12 cellular contexts compared by ENCODE assay signal in genomic region chr12:120247621-120248030, GRCh38. TPM values are rescaled to one million over a fixed set of nuclear protein-coding genes. Genes with fewer than 3 reads are reported as not detected.
DNase-seq lines count a peak whose midpoint lies in the region; ATAC-seq and TF ChIP-seq lines count a peak whose summit lies in the region.
"Had no signal": no experiment of that assay in that cellular context is flagged by ENCODE, and none has a peak within 500 bp of the region (broad histone marks: within the 10 kb centered on the region; RNA-seq: fewer than 3 reads in every experiment).

No MANE protein-coding gene starts in this region.

- no peak for DNase-seq in CD4-positive, CD25-positive, alpha-beta regulatory T cell
- DNase-seq in NCI-H82 (lab: John Stamatoyannopoulos, UW) (peak; percentile 75), endothelial cell (ENCODE audit: low spot score) (no peak), 8988T (no peak), HPDE6-E6E7 (ENCODE audit: extremely low spot score) (no peak)
- DNase-seq: left colon, NCI-H1694 treated with DMSO at 0.1 percent for 48 hours, T-helper 9 cell had no signal

- no peak for ATAC-seq in CD4-positive, CD25-positive, alpha-beta regulatory T cell (ENCODE audit: low read depth in 2 of 2)
- no peak for ATAC-seq in HG03039 (IDR thresholded peaks at IDR 0.05; ENCODE audit: unreplicated experiment)
- no peak for ATAC-seq in HG03025 (IDR thresholded peaks at IDR 0.05; ENCODE audit: low FRiP score, unreplicated experiment)
- ATAC-seq: left colon had no signal

- H3K9me3 Mint-ChIP-seq in CD4-positive, CD25-positive, alpha-beta regulatory T cell: peaks cover 0 to 1% (median 0%) of the 10 kb centered on the region in 7 donors
- H3K9me3 Mint-ChIP-seq in endothelial cell (ENCODE audit: unreplicated experiment): no peaks in the 10 kb centered on the region

- TF ChIP-seq CTCF in endothelial cell (IDR thresholded peaks at IDR 0.05; ENCODE audit: unreplicated experiment) (no peak), neutrophil (IDR thresholded peaks at IDR 0.05) (no peak)

- H3K4me3 ChIP-seq in CD4-positive, CD25-positive, alpha-beta regulatory T cell (ENCODE audit: low read depth, low read length): no peak overlapping the region
- peak overlapping the region in 1 of 2 experiments; percentile 62 for H3K4me3 ChIP-seq in neutrophil (ENCODE audit: low read depth in 1 of 2, low read length in 1 of 2)

- peaks cover 34 to 86% (median 61%) of the 10 kb centered on the region in 4 donors for H3K4me1 Mint-ChIP-seq in CD4-positive, CD25-positive, alpha-beta regulatory T cell
- H3K4me1 Mint-ChIP-seq in endothelial cell (ENCODE audit: unreplicated experiment): peaks cover 75% of the 10 kb centered on the region

- H3K27me3 Mint-ChIP-seq in CD4-positive, CD25-positive, alpha-beta regulatory T cell: no peaks in the 10 kb centered on the region
- H3K27me3 Mint-ChIP-seq in endothelial cell (ENCODE audit: unreplicated experiment): peaks cover 9% of the 10 kb centered on the region

- H3K4me1 ChIP-seq in CD4-positive, CD25-positive, alpha-beta regulatory T cell (ENCODE audit: control insufficient read depth, insufficient read depth, low read length, poor library complexity, severe bottlenecking): peaks cover 66% of the 10 kb centered on the region
- H3K4me1 ChIP-seq in neutrophil (ENCODE audit: control insufficient read depth in 1 of 2, insufficient read depth in 1 of 2, low read depth in 1 of 2, low read length in 1 of 2): peaks cover 92 to 97% of the 10 kb centered on the region in 2 experiments

- no peaks in the 10 kb centered on the region for H3K27me3 ChIP-seq in CD4-positive, CD25-positive, alpha-beta regulatory T cell (ENCODE audit: control insufficient read depth, insufficient read depth, low read length)
- H3K27me3 ChIP-seq in neutrophil: no peaks in the 10 kb centered on the region
- H3K27me3 ChIP-seq: ascending aorta had no signal

- H3K9me3 ChIP-seq in CD4-positive, CD25-positive, alpha-beta regulatory T cell (ENCODE audit: control insufficient read depth in 2 of 2, low read length in 2 of 2): no peaks in the 10 kb centered on the region
- H3K9me3 ChIP-seq in neutrophil: no peaks in the 10 kb centered on the region
- H3K9me3 ChIP-seq: ascending aorta had no signal

- H3K27ac Mint-ChIP-seq in CD4-positive, CD25-positive, alpha-beta regulatory T cell: peak overlapping the region; percentile 66 to 98 (median 88)
- H3K27ac Mint-ChIP-seq in endothelial cell (ENCODE audit: unreplicated experiment): peak overlapping the region; percentile 72

- H3K27ac ChIP-seq in CD4-positive, CD25-positive, alpha-beta regulatory T cell (ENCODE audit: insufficient read depth, low read length, poor library complexity, severe bottlenecking): no peak overlapping the region
- peak overlapping the region; percentile 99 for H3K27ac ChIP-seq in neutrophil

- no peaks in the 10 kb centered on the region for H3K36me3 ChIP-seq in CD4-positive, CD25-positive, alpha-beta regulatory T cell (ENCODE audit: control insufficient read depth, insufficient read depth, low read length)
- H3K36me3 ChIP-seq in neutrophil: no peaks in the 10 kb centered on the region
- H3K36me3 ChIP-seq: ascending aorta had no signal

- H3K4me3 Mint-ChIP-seq in CD4-positive, CD25-positive, alpha-beta regulatory T cell: peak overlapping the region; percentile 12 to 86 (median 48)
- peak overlapping the region; percentile 80 for H3K4me3 Mint-ChIP-seq in endothelial cell (ENCODE audit: unreplicated experiment)

- H3K36me3 Mint-ChIP-seq in CD4-positive, CD25-positive, alpha-beta regulatory T cell: peaks cover 14% of the 10 kb centered on the region
- peaks cover 14% of the 10 kb centered on the region for H3K36me3 Mint-ChIP-seq in endothelial cell (ENCODE audit: low read depth, unreplicated experiment)

RNA-seq across cellular contexts. Expression of gene PXN, which starts 17.9 kb away (rescaled TPM):
- 205 TPM for total RNA-seq in CD4-positive, CD25-positive, alpha-beta regulatory T cell
- polyA plus RNA-seq in CD4-positive, CD25-positive, alpha-beta regulatory T cell: 10 to 100 TPM; 64.3 to 89.5 (median 73.5) TPM
- 227 TPM for total RNA-seq in endothelial cell (ENCODE audit: unreplicated experiment)

RNA-seq across cellular contexts. Expression of gene RNU4-2, which starts 44.1 kb away (rescaled TPM):
- 12,754 TPM for total RNA-seq in CD4-positive, CD25-positive, alpha-beta regulatory T cell
- 100 to 1,000 TPM in 1 of 4 donors, 10 to 100 TPM in 1, not detected in 2; 49.3 to 132 TPM for polyA plus RNA-seq in CD4-positive, CD25-positive, alpha-beta regulatory T cell
- 7,223 TPM for total RNA-seq in endothelial cell (ENCODE audit: unreplicated experiment)
- total RNA-seq: ascending aorta had no signal

RNA-seq across cellular contexts. Expression of gene RNU4-1, which starts 45.4 kb away (rescaled TPM):
- 1,793 TPM for total RNA-seq in CD4-positive, CD25-positive, alpha-beta regulatory T cell
- not detected for polyA plus RNA-seq in CD4-positive, CD25-positive, alpha-beta regulatory T cell
- 6,066 TPM for total RNA-seq in endothelial cell (ENCODE audit: unreplicated experiment)
- total RNA-seq: ascending aorta had no signal

RNA-seq across cellular contexts. Expression of gene RPLP0, which starts 46.7 kb away (rescaled TPM):
- 1,127 TPM for total RNA-seq in CD4-positive, CD25-positive, alpha-beta regulatory T cell
- polyA plus RNA-seq in CD4-positive, CD25-positive, alpha-beta regulatory T cell: 1,000 to 10,000 TPM in 3 of 4 donors, 100 to 1,000 TPM in 1; 998 to 1,871 (median 1,438) TPM
- 2,318 TPM for total RNA-seq in endothelial cell (ENCODE audit: unreplicated experiment)

RNA-seq across cellular contexts. Expression of gene GCN1, which starts 53.1 kb away (rescaled TPM):
- 115 TPM for total RNA-seq in CD4-positive, CD25-positive, alpha-beta regulatory T cell
- polyA plus RNA-seq in CD4-positive, CD25-positive, alpha-beta regulatory T cell: 10 to 100 TPM; 17.0 to 27.5 (median 20.9) TPM
- 54.0 TPM for total RNA-seq in endothelial cell (ENCODE audit: unreplicated experiment)
